7 cellular contexts compared by ENCODE assay signal in genomic region chr1:211675230-211676105, GRCh38. TPM values are rescaled to one million over a fixed set of nuclear protein-coding genes. Genes with fewer than 3 reads are reported as not detected.
DNase-seq lines count a peak whose midpoint lies in the region; ATAC-seq and TF ChIP-seq lines count a peak whose summit lies in the region.

Gene NEK2 (minus strand): TSS chr1:211675621. CDS start chr1:211675479, 142 bp downstream.

- ATAC-seq in GM18505 (IDR thresholded peaks at IDR 0.05; ENCODE audit: unreplicated experiment) (peak; percentile 95), HG02943 (IDR thresholded peaks at IDR 0.05; ENCODE audit: low read depth, unreplicated experiment) (peak; percentile 94)

- H3K4me2 ChIP-seq in hepatocyte: peak within 1 kb of the TSS; percentile 75

- H3K27ac ChIP-seq in ascending aorta: no peak within 1 kb of the TSS
- H3K27ac ChIP-seq in hepatocyte: no peak within 1 kb of the TSS

- H3K27me3 ChIP-seq in ascending aorta (no peaks in the 10 kb centered on the region), hepatocyte (no peaks in the 10 kb centered on the region)

- H3K4me3 ChIP-seq in ascending aorta: peak within 1 kb of the TSS; percentile 63 to 66
- H3K4me3 ChIP-seq in hepatocyte: peak within 1 kb of the TSS; percentile 62

- WGBS in hepatocyte (ENCODE audit: low lambda C conversion rate, missing lambda C conversion rate): 2% methylated on average over 57 of the region's 58 CpGs

- DNase-seq in NCI-H187 (lab: John Stamatoyannopoulos, UW): peak; percentile 57 to 71
- DNase-seq in ascending aorta (ENCODE audit: low spot score in 2 of 2): peak; percentile 69 to 90
- peak; percentile 95 for DNase-seq in hepatocyte (ENCODE audit: low spot score)
- DNase-seq in renal cortical epithelial cell (ENCODE audit: low read depth): peak; percentile 94

- TF ChIP-seq CTCF in ascending aorta (IDR thresholded peaks at IDR 0.05) (no peak), hepatocyte (IDR thresholded peaks at IDR 0.05; ENCODE audit: poor library complexity) (no peak)

- H3K9me2 ChIP-seq in hepatocyte (replicated peaks; ENCODE audit: insufficient read depth): no peaks in the 10 kb centered on the region

- peak within 1 kb of the TSS; percentile 49 for H2AFZ ChIP-seq in hepatocyte

- no peaks in the 10 kb centered on the region for H3K36me3 ChIP-seq in ascending aorta
- H3K36me3 ChIP-seq in hepatocyte (replicated peaks; ENCODE audit: insufficient read depth, low read depth): no peaks in the 10 kb centered on the region

- peaks cover 0 to 3% of the 10 kb centered on the region in 2 donors for H3K4me1 ChIP-seq in ascending aorta
- H3K4me1 ChIP-seq in hepatocyte (ENCODE audit: insufficient read depth): peaks cover 8% of the 10 kb centered on the region

- H3K9me3 ChIP-seq in ascending aorta (no peaks in the 10 kb centered on the region), hepatocyte (ENCODE audit: low read depth) (no peaks in the 10 kb centered on the region)

- peak; percentile 63 for TF ChIP-seq POLR2A in GM18505 (IDR thresholded peaks at IDR 0.05; ENCODE audit: borderline replicate concordance, extremely low read depth, insufficient read depth, insufficient read length)

- H4K20me1 ChIP-seq in hepatocyte (ENCODE audit: insufficient read depth, poor library complexity, severe bottlenecking): no peaks in the 10 kb centered on the region

- intact Hi-C loops in T-helper 2 cell treated with Interferon-gamma antibody and Interleukin-4, amounts not matched to agents 100 ng/mL and 5 ng/mL, for 36 hours (cut with micrococcal nuclease): loop anchor here (1.0 to 5.0 kb wide), 4 partner anchors 96 to 610 kb away; partner anchors contain the start of genes DTL, INTS7, PPP2R5A and SLC30A1
- intact Hi-C loops in ascending aorta (cut with DNase I): no loop called here

- peaks cover 22% of the 10 kb centered on the region for H3K79me2 ChIP-seq in hepatocyte

RNA-seq across cellular contexts. Expression of gene NEK2, which starts in this region (rescaled TPM):
- total RNA-seq in T-helper 2 cell treated with Interferon-gamma antibody and Interleukin-4, amounts not matched to agents 100 ng/mL and 5 ng/mL, for 36 hours: 29.6 and 30.2 TPM in 2 replicates
- total RNA-seq in ascending aorta (not detected), hepatocyte (7.1 and 10.6 TPM in 2 replicates), renal cortical epithelial cell (0.85 and 15.1 TPM in 2 replicates)
- 4.9 and 5.3 TPM in 2 replicates for polyA plus RNA-seq in hepatocyte

Comparison
In these comparisons a context has a peak if more than half of its experiments do, and no peak if none do; other contexts are left out.
1. Peak in DNase-seq and H3K4me3 ChIP-seq in ascending aorta; RNA of the gene not detected or under 1 TPM.